Comparison of ENCODE assay signal across 9 cellular contexts in the genomic region with DNA sequence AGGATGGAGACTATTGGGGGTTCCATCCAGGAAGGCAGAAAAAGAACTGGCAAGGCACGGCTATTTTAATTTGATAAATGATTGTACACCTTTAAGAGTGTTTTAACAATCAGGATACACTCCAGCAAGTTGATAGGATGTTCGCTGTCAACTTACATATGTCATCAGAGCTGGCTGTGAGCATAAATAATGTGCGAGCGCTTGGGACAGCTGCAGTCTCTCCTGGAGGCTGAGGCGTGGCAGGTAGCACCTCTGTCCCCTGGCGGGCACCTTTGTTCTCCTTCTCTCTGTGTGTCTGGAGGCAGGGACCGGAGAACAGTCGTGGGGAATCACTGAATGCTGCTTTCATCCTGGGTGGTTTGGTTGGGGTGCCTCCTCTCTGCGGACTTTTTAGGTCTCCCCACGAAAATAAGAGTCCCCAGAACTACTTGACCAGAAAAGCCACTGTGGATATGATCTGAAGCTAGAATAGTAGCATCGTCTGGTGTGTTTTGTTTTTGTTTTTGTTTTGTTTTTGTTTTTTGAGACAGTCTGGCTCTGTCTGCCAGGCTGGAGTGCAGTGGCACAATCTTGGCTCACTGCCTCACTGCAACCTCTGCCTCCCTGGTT. TPM values are rescaled to one million over a fixed set of nuclear protein-coding genes. Genes with fewer than 3 reads are reported as not detected.
DNase-seq lines count a peak whose midpoint lies in the region; ATAC-seq and TF ChIP-seq lines count a peak whose summit lies in the region.
"Had no signal": no experiment of that assay in that cellular context is flagged by ENCODE, and none has a peak within 500 bp of the region (broad histone marks: within the 10 kb centered on the region; RNA-seq: fewer than 3 reads in every experiment).

No MANE protein-coding gene starts in this region.

- intact Hi-C loops in esophagus squamous epithelium (cut with DNase I): loop anchor here (5.0 kb wide), 1 partner anchor 78 kb away; no protein-coding TSS in a partner anchor

- no peak overlapping the region for H4K91ac ChIP-seq in H9 (ENCODE audit: insufficient read length, low read depth, low read length)

- H3K9me3 ChIP-seq in BLaER1 (no peaks in the 10 kb centered on the region), esophagus squamous epithelium (no peaks in the 10 kb centered on the region), H9 (ENCODE audit: control insufficient read depth, low read depth, low read length) (no peaks in the 10 kb centered on the region)

- no peak for TF ChIP-seq CTCF in esophagus squamous epithelium (IDR thresholded peaks at IDR 0.05)
- TF ChIP-seq CTCF in neural crest cell (conservative IDR thresholded peaks at IDR 0.05): no peak
- no peak for TF ChIP-seq CTCF in H9 (conservative IDR thresholded peaks at IDR 0.05)

- H3K27me3 Mint-ChIP-seq in neural crest cell (ENCODE audit: low read depth) (peaks cover 14% of the 10 kb centered on the region), H9 (ENCODE audit: low read depth) (peaks cover 82% of the 10 kb centered on the region)

- no peak overlapping the region for H3K23ac ChIP-seq in H9 (ENCODE audit: insufficient read length, low read depth, low read length)

- H3K27ac Mint-ChIP-seq in neural crest cell (ENCODE audit: unreplicated experiment) (no peak overlapping the region), H9 (no peak overlapping the region)
- H3K27ac Mint-ChIP-seq: CD4-positive, CD25-positive, alpha-beta regulatory T cell had no signal

- DNase-seq in NCI-H2107 (lab: John Stamatoyannopoulos, UW) (peak; percentile 73), esophagus squamous epithelium (lab: John Stamatoyannopoulos, UW) (no peak), neural crest cell (ENCODE audit: low read depth, low spot score) (no peak), H9 (no peak), HuH-7.5 (ENCODE audit: low spot score) (no peak)
- DNase-seq: CD4-positive, CD25-positive, alpha-beta regulatory T cell had no signal

- no peak for TF ChIP-seq POLR2A in esophagus squamous epithelium (IDR thresholded peaks at IDR 0.05)

- H3K14ac ChIP-seq in H9 (ENCODE audit: insufficient read depth, low read length): no peak overlapping the region

- H3K36me3 ChIP-seq in BLaER1 (peaks cover 67% of the 10 kb centered on the region), esophagus squamous epithelium (no peaks in the 10 kb centered on the region)

- H3K36me3 Mint-ChIP-seq in neural crest cell (ENCODE audit: low read depth) (peaks cover 7% of the 10 kb centered on the region), H9 (ENCODE audit: insufficient read depth in 1 of 3, low read depth in 3 of 3) (no peaks in the 10 kb centered on the region)
- H3K36me3 Mint-ChIP-seq: CD4-positive, CD25-positive, alpha-beta regulatory T cell had no signal

- peak overlapping the region; percentile 91; the same call in 1 of the 2 replicates for H3K4me3 ChIP-seq in BLaER1
- H3K4me3 ChIP-seq in esophagus squamous epithelium: peak overlapping the region in 1 of 4 donors; percentile 53

- no peaks in the 10 kb centered on the region for H3K79me1 ChIP-seq in H9 (ENCODE audit: insufficient read depth, low read depth, low read length, poor library complexity, severe bottlenecking)

- no peak overlapping the region for H4K8ac ChIP-seq in H9 (replicated peaks; ENCODE audit: insufficient read length, low read depth, low read length)

- no peak overlapping the region for H2BK20ac ChIP-seq in H9 (ENCODE audit: low read depth, low read length, poor library complexity, severe bottlenecking)

- H3T11ph ChIP-seq in H9 (ENCODE audit: low read length): no peak overlapping the region

- H3K4ac ChIP-seq in H9 (ENCODE audit: low read depth, low read length): no peak overlapping the region

- H3K27ac ChIP-seq in BLaER1 (peak overlapping the region; percentile 97), esophagus squamous epithelium (peak overlapping the region in 3 of 4 donors; percentile 89 to 98 (median 94)), H9 (ENCODE audit: insufficient read length, low read depth, low read length) (no peak overlapping the region)

- H3K18ac ChIP-seq in H9 (ENCODE audit: insufficient read length, low read depth, low read length): no peak overlapping the region

- H2BK120ac ChIP-seq in H9 (ENCODE audit: low read depth, low read length, poor library complexity, severe bottlenecking): no peak overlapping the region

- H3K9ac ChIP-seq in BLaER1 (peak overlapping the region; percentile 100), H9 (ENCODE audit: extremely low read depth, insufficient read length, low read length) (no peak overlapping the region)

- H2BK5ac ChIP-seq in H9 (ENCODE audit: insufficient read length, low read length): no peak overlapping the region

- no peak overlapping the region for H2AK5ac ChIP-seq in H9 (ENCODE audit: insufficient read length, low read length)

- H2BK12ac ChIP-seq in H9 (ENCODE audit: insufficient read length, low read depth, low read length): no peak overlapping the region

- peaks cover 85% of the 10 kb centered on the region for H3K4me1 ChIP-seq in BLaER1
- peaks cover 19 to 83% (median 56%) of the 10 kb centered on the region in 3 donors for H3K4me1 ChIP-seq in esophagus squamous epithelium
- no peaks in the 10 kb centered on the region; the same call in 1 of the 2 replicates for H3K4me1 ChIP-seq in H9 (ENCODE audit: insufficient read depth, low read length)

- peaks cover 11% of the 10 kb centered on the region for H3K23me2 ChIP-seq in H9 (ENCODE audit: insufficient read length, low read depth, low read length, poor library complexity, severe bottlenecking)

- H4K5ac ChIP-seq in H9 (ENCODE audit: insufficient read length, low read depth, low read length): no peak overlapping the region

- peaks cover 78% of the 10 kb centered on the region for H4K20me1 ChIP-seq in BLaER1
- H4K20me1 ChIP-seq in H9 (ENCODE audit: control insufficient read depth, insufficient read depth, insufficient read length): peaks cover 3% of the 10 kb centered on the region

- WGBS in esophagus squamous epithelium, 2 donors: 44% methylated on average over 9 to 11 of the region's 11 CpGs
- WGBS in H9 (ENCODE audit: extremely low coverage, insufficient read length, low lambda C conversion rate): no CpG with 5 or more reads among the region's 11 CpGs

- no peak for ATAC-seq in HG03378 (IDR thresholded peaks at IDR 0.05; ENCODE audit: unreplicated experiment)
- ATAC-seq in GM18511 (IDR thresholded peaks at IDR 0.05; ENCODE audit: unreplicated experiment): no peak

- H3K56ac ChIP-seq in H9 (ENCODE audit: insufficient read length, low read depth, low read length): no peak overlapping the region

- H3K27me3 ChIP-seq in BLaER1 (no peaks in the 10 kb centered on the region), esophagus squamous epithelium (peaks cover 0 to 9% (median 0%) of the 10 kb centered on the region in 4 donors), H9 (ENCODE audit: insufficient read depth, low read length) (peaks cover 19% of the 10 kb centered on the region; the same call in 1 of the 2 replicates)

- H3K4me3 Mint-ChIP-seq in neural crest cell (peak overlapping the region; percentile 85), H9 (no peak overlapping the region; a peak in 1 of 5 replicates)

- H2AFZ ChIP-seq in H9 (ENCODE audit: low read length): no peak overlapping the region

- H3K4me2 ChIP-seq in BLaER1 (peak overlapping the region; percentile 98), H9 (ENCODE audit: insufficient read depth, insufficient read length, low read length) (no peak overlapping the region)

- H3K4me1 Mint-ChIP-seq in neural crest cell: peaks cover 73% of the 10 kb centered on the region
- H3K4me1 Mint-ChIP-seq in H9: peaks cover 31 to 60% of the 10 kb centered on the region in 2 experiments

- H3K79me2 ChIP-seq in H9 (ENCODE audit: insufficient read depth, low read length): no peaks in the 10 kb centered on the region

- H3K9me3 Mint-ChIP-seq in neural crest cell (no peaks in the 10 kb centered on the region), H9 (no peaks in the 10 kb centered on the region; a peak in 1 of 5 replicates)

- H2BK15ac ChIP-seq in H9 (ENCODE audit: low read depth, low read length): no peak overlapping the region

RNA-seq across cellular contexts. Expression of gene BAHCC1, which starts 9.4 kb away (rescaled TPM):
- 10 to 100 TPM in 1 of 4 donors, 1 to 10 TPM in 3; 3.8 to 10.6 (median 5.4) TPM for total RNA-seq in esophagus squamous epithelium
- 57.4 and 61.3 TPM in 2 replicates for total RNA-seq in neural crest cell
- total RNA-seq in H9 (2021): 1.7 and 3.1 TPM in 2 replicates
